1 cellular context compared by ENCODE assay signal in the genomic region with DNA sequence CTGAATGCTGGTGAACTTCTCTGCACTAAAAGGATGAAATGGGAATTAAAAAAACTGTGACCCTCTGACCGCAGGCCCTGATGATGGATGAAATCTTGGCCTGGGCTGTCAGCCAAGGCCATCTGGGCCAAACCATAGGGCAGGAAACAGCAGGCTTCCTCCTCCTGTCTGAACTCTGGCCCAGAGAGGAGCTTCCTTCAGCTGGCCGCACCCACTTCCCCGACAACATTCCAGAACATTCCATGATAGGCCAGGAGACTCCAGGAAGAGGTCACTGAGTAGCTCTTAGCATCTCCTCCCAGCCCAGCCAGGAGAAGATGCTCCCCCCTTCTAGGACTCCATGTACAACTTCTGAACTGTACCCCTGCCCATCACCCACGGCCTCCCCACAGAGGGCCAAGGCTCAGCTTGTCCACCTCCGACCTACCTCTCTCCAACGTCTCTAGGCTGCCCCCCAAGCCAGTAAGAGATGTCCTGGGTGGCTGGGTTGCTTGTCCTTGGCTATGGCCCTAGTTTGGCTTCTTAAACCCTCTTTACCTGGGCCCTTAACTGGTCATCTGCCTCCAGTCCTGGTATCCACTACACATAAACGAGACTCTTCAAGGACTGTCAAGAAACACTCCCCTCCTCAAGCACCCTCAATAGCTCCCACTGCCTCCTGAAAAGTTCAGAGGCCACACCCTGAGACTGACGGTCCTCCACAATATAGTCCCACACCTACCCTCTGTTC.
A peak's percentile ranks its signal among the peaks of the same experiment; 100 is the strongest.
TF ChIP-seq lines count a peak whose summit lies in the region.

No MANE protein-coding gene starts in this region.

TF ChIP-seq in HepG2, 621 proteins besides CTCF, POLR2A, EP300 and RAD21 (continued from another document and continues in another):
- TF ChIP-seq, protein P1, sequence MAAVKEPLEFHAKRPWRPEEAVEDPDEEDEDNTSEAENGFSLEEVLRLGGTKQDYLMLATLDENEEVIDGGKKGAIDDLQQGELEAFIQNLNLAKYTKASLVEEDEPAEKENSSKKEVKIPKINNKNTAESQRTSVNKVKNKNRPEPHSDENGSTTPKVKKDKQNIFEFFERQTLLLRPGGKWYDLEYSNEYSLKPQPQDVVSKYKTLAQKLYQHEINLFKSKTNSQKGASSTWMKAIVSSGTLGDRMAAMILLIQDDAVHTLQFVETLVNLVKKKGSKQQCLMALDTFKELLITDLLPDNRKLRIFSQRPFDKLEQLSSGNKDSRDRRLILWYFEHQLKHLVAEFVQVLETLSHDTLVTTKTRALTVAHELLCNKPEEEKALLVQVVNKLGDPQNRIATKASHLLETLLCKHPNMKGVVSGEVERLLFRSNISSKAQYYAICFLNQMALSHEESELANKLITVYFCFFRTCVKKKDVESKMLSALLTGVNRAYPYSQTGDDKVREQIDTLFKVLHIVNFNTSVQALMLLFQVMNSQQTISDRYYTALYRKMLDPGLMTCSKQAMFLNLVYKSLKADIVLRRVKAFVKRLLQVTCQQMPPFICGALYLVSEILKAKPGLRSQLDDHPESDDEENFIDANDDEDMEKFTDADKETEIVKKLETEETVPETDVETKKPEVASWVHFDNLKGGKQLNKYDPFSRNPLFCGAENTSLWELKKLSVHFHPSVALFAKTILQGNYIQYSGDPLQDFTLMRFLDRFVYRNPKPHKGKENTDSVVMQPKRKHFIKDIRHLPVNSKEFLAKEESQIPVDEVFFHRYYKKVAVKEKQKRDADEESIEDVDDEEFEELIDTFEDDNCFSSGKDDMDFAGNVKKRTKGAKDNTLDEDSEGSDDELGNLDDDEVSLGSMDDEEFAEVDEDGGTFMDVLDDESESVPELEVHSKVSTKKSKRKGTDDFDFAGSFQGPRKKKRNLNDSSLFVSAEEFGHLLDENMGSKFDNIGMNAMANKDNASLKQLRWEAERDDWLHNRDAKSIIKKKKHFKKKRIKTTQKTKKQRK (IDR thresholded peaks at IDR 0.05; ENCODE audit: low read length) = no peak
- TF ChIP-seq ZNF44 (CRISPR knock-in tag; IDR thresholded peaks at IDR 0.05) (no peak), HNRNPK (IDR thresholded peaks at IDR 0.05; ENCODE audit: low read depth, low read length, poor library complexity, severe bottlenecking) (no peak), ZNF337 (CRISPR knock-in tag; IDR thresholded peaks at IDR 0.05; ENCODE audit: borderline replicate concordance, low read depth) (no peak), CCAR2 (optimal IDR thresholded peaks at IDR 0.05; ENCODE audit: low read depth, low read length) (no peak), RFX1 (IDR thresholded peaks at IDR 0.05) (no peak), SOX6 (IDR thresholded peaks at IDR 0.05) (no peak), SOX6 (CRISPR knock-in tag; IDR thresholded peaks at IDR 0.05) (peak; percentile 26), TCF7 (IDR thresholded peaks at IDR 0.05; ENCODE audit: low read depth) (no peak), NCOA5 (CRISPR knock-in tag; IDR thresholded peaks at IDR 0.05) (no peak), ZNF883 (CRISPR knock-in tag; IDR thresholded peaks at IDR 0.05; ENCODE audit: not compliant biosample characterization) (peak; percentile 31), ZFP41 (CRISPR knock-in tag; IDR thresholded peaks at IDR 0.05; ENCODE audit: borderline replicate concordance) (no peak), SMC3 (IDR thresholded peaks at IDR 0.05; ENCODE audit: low read length) (no peak), PRPF4 (IDR thresholded peaks at IDR 0.05; ENCODE audit: low read depth, low read length, poor library complexity, severe bottlenecking) (no peak), ZNF484 (CRISPR knock-in tag; IDR thresholded peaks at IDR 0.05; ENCODE audit: borderline replicate concordance, low read depth) (no peak)
- TF ChIP-seq, protein P2, sequence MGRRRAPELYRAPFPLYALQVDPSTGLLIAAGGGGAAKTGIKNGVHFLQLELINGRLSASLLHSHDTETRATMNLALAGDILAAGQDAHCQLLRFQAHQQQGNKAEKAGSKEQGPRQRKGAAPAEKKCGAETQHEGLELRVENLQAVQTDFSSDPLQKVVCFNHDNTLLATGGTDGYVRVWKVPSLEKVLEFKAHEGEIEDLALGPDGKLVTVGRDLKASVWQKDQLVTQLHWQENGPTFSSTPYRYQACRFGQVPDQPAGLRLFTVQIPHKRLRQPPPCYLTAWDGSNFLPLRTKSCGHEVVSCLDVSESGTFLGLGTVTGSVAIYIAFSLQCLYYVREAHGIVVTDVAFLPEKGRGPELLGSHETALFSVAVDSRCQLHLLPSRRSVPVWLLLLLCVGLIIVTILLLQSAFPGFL (CRISPR knock-in tag; IDR thresholded peaks at IDR 0.05) = no peak
- TF ChIP-seq, protein P3, sequence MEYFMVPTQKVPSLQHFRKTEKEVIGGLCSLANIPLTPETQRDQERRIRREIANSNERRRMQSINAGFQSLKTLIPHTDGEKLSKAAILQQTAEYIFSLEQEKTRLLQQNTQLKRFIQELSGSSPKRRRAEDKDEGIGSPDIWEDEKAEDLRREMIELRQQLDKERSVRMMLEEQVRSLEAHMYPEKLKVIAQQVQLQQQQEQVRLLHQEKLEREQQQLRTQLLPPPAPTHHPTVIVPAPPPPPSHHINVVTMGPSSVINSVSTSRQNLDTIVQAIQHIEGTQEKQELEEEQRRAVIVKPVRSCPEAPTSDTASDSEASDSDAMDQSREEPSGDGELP (IDR thresholded peaks at IDR 0.05; ENCODE audit: borderline replicate concordance, low read depth) = peak; percentile 77; the same call in 1 of the 2 replicates
- TF ChIP-seq, protein P4, sequence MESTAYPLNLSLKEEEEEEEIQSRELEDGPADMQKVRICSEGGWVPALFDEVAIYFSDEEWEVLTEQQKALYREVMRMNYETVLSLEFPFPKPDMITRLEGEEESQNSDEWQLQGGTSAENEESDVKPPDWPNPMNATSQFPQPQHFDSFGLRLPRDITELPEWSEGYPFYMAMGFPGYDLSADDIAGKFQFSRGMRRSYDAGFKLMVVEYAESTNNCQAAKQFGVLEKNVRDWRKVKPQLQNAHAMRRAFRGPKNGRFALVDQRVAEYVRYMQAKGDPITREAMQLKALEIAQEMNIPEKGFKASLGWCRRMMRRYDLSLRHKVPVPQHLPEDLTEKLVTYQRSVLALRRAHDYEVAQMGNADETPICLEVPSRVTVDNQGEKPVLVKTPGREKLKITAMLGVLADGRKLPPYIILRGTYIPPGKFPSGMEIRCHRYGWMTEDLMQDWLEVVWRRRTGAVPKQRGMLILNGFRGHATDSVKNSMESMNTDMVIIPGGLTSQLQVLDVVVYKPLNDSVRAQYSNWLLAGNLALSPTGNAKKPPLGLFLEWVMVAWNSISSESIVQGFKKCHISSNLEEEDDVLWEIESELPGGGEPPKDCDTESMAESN (CRISPR knock-in tag; conservative IDR thresholded peaks at IDR 0.05) = 0 out of 2 replicates have a peak, but pooled peaks have one; percentile 35
- TF ChIP-seq, protein P5, sequence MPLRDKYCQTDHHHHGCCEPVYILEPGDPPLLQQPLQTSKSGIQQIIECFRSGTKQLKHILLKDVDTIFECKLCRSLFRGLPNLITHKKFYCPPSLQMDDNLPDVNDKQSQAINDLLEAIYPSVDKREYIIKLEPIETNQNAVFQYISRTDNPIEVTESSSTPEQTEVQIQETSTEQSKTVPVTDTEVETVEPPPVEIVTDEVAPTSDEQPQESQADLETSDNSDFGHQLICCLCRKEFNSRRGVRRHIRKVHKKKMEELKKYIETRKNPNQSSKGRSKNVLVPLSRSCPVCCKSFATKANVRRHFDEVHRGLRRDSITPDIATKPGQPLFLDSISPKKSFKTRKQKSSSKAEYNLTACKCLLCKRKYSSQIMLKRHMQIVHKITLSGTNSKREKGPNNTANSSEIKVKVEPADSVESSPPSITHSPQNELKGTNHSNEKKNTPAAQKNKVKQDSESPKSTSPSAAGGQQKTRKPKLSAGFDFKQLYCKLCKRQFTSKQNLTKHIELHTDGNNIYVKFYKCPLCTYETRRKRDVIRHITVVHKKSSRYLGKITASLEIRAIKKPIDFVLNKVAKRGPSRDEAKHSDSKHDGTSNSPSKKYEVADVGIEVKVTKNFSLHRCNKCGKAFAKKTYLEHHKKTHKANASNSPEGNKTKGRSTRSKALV (CRISPR knock-in tag; IDR thresholded peaks at IDR 0.05) = no peak
- TF ChIP-seq, protein P6, sequence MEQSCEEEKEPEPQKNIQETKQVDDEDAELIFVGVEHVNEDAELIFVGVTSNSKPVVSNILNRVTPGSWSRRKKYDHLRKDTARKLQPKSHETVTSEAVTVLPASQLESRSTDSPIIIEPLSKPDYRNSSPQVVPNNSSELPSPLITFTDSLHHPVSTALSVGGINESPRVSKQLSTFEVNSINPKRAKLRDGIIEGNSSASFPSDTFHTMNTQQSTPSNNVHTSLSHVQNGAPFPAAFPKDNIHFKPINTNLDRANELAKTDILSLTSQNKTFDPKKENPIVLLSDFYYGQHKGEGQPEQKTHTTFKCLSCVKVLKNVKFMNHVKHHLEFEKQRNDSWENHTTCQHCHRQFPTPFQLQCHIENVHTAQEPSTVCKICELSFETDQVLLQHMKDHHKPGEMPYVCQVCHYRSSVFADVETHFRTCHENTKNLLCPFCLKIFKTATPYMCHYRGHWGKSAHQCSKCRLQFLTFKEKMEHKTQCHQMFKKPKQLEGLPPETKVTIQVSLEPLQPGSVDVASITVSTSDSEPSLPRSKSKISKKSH (CRISPR knock-in tag; IDR thresholded peaks at IDR 0.05; ENCODE audit: borderline replicate concordance) = no peak
- TF ChIP-seq, protein P7, sequence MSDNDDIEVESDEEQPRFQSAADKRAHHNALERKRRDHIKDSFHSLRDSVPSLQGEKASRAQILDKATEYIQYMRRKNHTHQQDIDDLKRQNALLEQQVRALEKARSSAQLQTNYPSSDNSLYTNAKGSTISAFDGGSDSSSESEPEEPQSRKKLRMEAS (IDR thresholded peaks at IDR 0.05) = peak; percentile 32; the same call in 1 of the 2 replicates
- TF ChIP-seq, protein P8, sequence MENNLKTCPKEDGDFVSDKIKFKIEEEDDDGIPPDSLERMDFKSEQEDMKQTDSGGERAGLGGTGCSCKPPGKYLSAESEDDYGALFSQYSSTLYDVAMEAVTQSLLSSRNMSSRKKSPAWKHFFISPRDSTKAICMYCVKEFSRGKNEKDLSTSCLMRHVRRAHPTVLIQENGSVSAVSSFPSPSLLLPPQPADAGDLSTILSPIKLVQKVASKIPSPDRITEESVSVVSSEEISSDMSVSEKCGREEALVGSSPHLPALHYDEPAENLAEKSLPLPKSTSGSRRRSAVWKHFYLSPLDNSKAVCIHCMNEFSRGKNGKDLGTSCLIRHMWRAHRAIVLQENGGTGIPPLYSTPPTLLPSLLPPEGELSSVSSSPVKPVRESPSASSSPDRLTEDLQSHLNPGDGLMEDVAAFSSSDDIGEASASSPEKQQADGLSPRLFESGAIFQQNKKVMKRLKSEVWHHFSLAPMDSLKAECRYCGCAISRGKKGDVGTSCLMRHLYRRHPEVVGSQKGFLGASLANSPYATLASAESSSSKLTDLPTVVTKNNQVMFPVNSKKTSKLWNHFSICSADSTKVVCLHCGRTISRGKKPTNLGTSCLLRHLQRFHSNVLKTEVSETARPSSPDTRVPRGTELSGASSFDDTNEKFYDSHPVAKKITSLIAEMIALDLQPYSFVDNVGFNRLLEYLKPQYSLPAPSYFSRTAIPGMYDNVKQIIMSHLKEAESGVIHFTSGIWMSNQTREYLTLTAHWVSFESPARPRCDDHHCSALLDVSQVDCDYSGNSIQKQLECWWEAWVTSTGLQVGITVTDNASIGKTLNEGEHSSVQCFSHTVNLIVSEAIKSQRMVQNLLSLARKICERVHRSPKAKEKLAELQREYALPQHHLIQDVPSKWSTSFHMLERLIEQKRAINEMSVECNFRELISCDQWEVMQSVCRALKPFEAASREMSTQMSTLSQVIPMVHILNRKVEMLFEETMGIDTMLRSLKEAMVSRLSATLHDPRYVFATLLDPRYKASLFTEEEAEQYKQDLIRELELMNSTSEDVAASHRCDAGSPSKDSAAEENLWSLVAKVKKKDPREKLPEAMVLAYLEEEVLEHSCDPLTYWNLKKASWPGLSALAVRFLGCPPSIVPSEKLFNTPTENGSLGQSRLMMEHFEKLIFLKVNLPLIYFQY (CRISPR knock-in tag; IDR thresholded peaks at IDR 0.05; ENCODE audit: borderline replicate concordance) = peak; percentile 72; the same call in 1 of the 2 replicates
- TF ChIP-seq, protein P9, sequence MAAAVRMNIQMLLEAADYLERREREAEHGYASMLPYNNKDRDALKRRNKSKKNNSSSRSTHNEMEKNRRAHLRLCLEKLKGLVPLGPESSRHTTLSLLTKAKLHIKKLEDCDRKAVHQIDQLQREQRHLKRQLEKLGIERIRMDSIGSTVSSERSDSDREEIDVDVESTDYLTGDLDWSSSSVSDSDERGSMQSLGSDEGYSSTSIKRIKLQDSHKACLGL (CRISPR knock-in tag; IDR thresholded peaks at IDR 0.05) = 0 out of 2 replicates have a peak, but pooled peaks have one; percentile 30
- TF ChIP-seq, protein P10, sequence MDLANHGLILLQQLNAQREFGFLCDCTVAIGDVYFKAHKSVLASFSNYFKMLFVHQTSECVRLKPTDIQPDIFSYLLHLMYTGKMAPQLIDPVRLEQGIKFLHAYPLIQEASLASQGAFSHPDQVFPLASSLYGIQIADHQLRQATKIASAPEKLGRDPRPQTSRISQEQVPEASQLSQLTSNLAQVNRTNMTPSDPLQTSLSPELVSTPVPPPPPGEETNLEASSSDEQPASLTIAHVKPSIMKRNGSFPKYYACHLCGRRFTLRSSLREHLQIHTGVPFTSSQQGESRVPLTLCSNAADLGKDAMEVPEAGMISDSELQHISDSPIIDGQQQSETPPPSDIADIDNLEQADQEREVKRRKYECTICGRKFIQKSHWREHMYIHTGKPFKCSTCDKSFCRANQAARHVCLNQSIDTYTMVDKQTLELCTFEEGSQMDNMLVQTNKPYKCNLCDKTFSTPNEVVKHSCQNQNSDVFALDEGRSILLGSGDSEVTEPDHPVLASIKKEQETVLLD (CRISPR knock-in tag; IDR thresholded peaks at IDR 0.05; ENCODE audit: low read depth) = no peak
- TF ChIP-seq, protein P11, sequence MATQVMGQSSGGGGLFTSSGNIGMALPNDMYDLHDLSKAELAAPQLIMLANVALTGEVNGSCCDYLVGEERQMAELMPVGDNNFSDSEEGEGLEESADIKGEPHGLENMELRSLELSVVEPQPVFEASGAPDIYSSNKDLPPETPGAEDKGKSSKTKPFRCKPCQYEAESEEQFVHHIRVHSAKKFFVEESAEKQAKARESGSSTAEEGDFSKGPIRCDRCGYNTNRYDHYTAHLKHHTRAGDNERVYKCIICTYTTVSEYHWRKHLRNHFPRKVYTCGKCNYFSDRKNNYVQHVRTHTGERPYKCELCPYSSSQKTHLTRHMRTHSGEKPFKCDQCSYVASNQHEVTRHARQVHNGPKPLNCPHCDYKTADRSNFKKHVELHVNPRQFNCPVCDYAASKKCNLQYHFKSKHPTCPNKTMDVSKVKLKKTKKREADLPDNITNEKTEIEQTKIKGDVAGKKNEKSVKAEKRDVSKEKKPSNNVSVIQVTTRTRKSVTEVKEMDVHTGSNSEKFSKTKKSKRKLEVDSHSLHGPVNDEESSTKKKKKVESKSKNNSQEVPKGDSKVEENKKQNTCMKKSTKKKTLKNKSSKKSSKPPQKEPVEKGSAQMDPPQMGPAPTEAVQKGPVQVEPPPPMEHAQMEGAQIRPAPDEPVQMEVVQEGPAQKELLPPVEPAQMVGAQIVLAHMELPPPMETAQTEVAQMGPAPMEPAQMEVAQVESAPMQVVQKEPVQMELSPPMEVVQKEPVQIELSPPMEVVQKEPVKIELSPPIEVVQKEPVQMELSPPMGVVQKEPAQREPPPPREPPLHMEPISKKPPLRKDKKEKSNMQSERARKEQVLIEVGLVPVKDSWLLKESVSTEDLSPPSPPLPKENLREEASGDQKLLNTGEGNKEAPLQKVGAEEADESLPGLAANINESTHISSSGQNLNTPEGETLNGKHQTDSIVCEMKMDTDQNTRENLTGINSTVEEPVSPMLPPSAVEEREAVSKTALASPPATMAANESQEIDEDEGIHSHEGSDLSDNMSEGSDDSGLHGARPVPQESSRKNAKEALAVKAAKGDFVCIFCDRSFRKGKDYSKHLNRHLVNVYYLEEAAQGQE (IDR thresholded peaks at IDR 0.05; ENCODE audit: borderline replicate concordance in 1 of 2, low read depth in 1 of 2, low read length in 2 of 2) = no peak
